In genomic region chr7:121023683-121024507, GRCh38 we compare ENCODE assay signal across 12 cellular contexts. TPM values are rescaled to one million over a fixed set of nuclear protein-coding genes. Genes with fewer than 3 reads are reported as not detected.
DNase-seq lines count a peak whose midpoint lies in the region; ATAC-seq, FAIRE-seq and TF ChIP-seq lines count a peak whose summit lies in the region.
"Had no signal": no experiment of that assay in that cellular context is flagged by ENCODE, and none has a peak within 500 bp of the region (broad histone marks: within the 10 kb centered on the region; RNA-seq: fewer than 3 reads in every experiment).

No MANE protein-coding gene starts in this region.

- H4K20me1 ChIP-seq in mammary epithelial cell (ENCODE audit: insufficient read depth, low read length) (no peaks in the 10 kb centered on the region), H1 (replicated peaks in 1 of 2; ENCODE audit: control insufficient read depth in 1 of 2, insufficient read depth in 2 of 2, low read length in 2 of 2) (no peaks in the 10 kb centered on the region)

- no peaks in the 10 kb centered on the region for H3K36me3 ChIP-seq in breast epithelium
- H3K36me3 ChIP-seq in mammary epithelial cell (ENCODE audit: insufficient read depth, low read length), result no peaks in the 10 kb centered on the region
- no peaks in the 10 kb centered on the region for H3K36me3 ChIP-seq in H1 (ENCODE audit: control insufficient read depth in 2 of 4, insufficient read depth in 4 of 4, low read length in 3 of 4)
- H3K36me3 ChIP-seq in muscle layer of duodenum (ENCODE audit: control insufficient read depth in 1 of 2, insufficient read depth in 2 of 2, low read length in 2 of 2), result no peaks in the 10 kb centered on the region
- H3K36me3 ChIP-seq in aorta (ENCODE audit: control insufficient read depth in 1 of 2, insufficient read depth in 2 of 2, low read length in 1 of 2), result no peaks in the 10 kb centered on the region
- H3K36me3 ChIP-seq: neutrophil had no signal

- H4K8ac ChIP-seq in H1 (ENCODE audit: extremely low read depth, insufficient read depth, low read length), result no peak overlapping the region

- no peak overlapping the region for H3K18ac ChIP-seq in H1 (ENCODE audit: extremely low read depth, low read length)

- H3K56ac ChIP-seq in H1 (replicated peaks; ENCODE audit: insufficient read length, low read depth, low read length), result no peak overlapping the region

- H3K23me2 ChIP-seq in H1 (ENCODE audit: low read depth, low read length), result no peaks in the 10 kb centered on the region

- in situ Hi-C loops in mammary epithelial cell (cut with MboI; ENCODE audit: low sequenced_read_pairs in 2 of 2), result no loop called here

- no peak overlapping the region for H4K5ac ChIP-seq in H1 (ENCODE audit: insufficient read length, low read depth, low read length)

- H3K4me1 ChIP-seq in breast epithelium (no peaks in the 10 kb centered on the region), mammary epithelial cell (ENCODE audit: insufficient read depth, low read length) (peaks cover 17% of the 10 kb centered on the region), H1 (replicated peaks in 1 of 4; ENCODE audit: control insufficient read depth in 3 of 4, insufficient read depth in 4 of 4, low read length in 3 of 4) (peaks cover 0 to 6% (median 0%) of the 10 kb centered on the region in 4 experiments; a peak in 2 of 7 replicates), muscle layer of duodenum (ENCODE audit: control insufficient read depth in 1 of 2, insufficient read depth in 2 of 2, low read length in 2 of 2) (peaks cover 4 to 25% of the 10 kb centered on the region in 2 donors), aorta (ENCODE audit: control insufficient read depth in 1 of 2, insufficient read depth in 2 of 2, low read length in 2 of 2) (peaks cover 0 to 16% of the 10 kb centered on the region in 2 donors)

- H2AFZ ChIP-seq in mammary epithelial cell (ENCODE audit: low read depth, low read length) (no peak overlapping the region), H1 (ENCODE audit: low read length) (0 out of 2 replicates have a peak overlapping the region, but pooled peaks have one; percentile 5)

- dilution Hi-C loops in mammary epithelial cell (cut with HindIII; ENCODE audit: low sequenced_read_pairs), result no loop called here

- H3K27ac Mint-ChIP-seq in activated T-cell treated with anti-CD3 and anti-CD28 coated beads, Interleukin-2, amount 50 U/mL, for 24 hours, result no peak overlapping the region

- no peak overlapping the region for H2BK20ac ChIP-seq in H1 (ENCODE audit: low read length)

- intact Hi-C loops in breast epithelium (cut with DNase I; ENCODE audit: low total_unique reads) (no loop called here), mammary epithelial cell (cut with micrococcal nuclease) (no loop called here), aorta (cut with DNase I) (no loop called here)

- H2BK5ac ChIP-seq in H1 (ENCODE audit: low read depth, low read length), result no peak overlapping the region

- no peak overlapping the region for H3K9ac ChIP-seq in mammary epithelial cell (ENCODE audit: insufficient read depth, low read length)
- H3K9ac ChIP-seq in H1 (replicated peaks in 1 of 4; ENCODE audit: extremely low read depth in 1 of 4, low read depth in 3 of 4, low read length in 3 of 4), result no peak overlapping the region

- TF ChIP-seq POLR2A in breast epithelium (IDR thresholded peaks at IDR 0.05) (no peak), H1 (IDR thresholded peaks at IDR 0.05; ENCODE audit: control extremely low read depth in 1 of 2, low read depth in 2 of 2, low read length in 2 of 2) (no peak)

- H3K27me3 Mint-ChIP-seq in activated T-cell treated with anti-CD3 and anti-CD28 coated beads, Interleukin-2, amount 50 U/mL, for 24 hours, result peaks cover 15% of the 10 kb centered on the region
- H3K27me3 Mint-ChIP-seq: brain had no signal

- no peak for TF ChIP-seq EP300 in H1 (IDR thresholded peaks at IDR 0.05; ENCODE audit: borderline replicate concordance in 1 of 2, low read depth in 2 of 2, low read length in 2 of 2)

- H3K23ac ChIP-seq in H1 (ENCODE audit: insufficient read length), result no peak overlapping the region

- no TSS peak for BruUV-seq in mammary epithelial cell (replicated peaks; lab: Mats Ljungman, UMichigan)

- H3K79me2 ChIP-seq in mammary epithelial cell (ENCODE audit: insufficient read depth, low read length) (no peaks in the 10 kb centered on the region), H1 (ENCODE audit: control insufficient read depth in 1 of 2, insufficient read depth in 2 of 2, low read length in 2 of 2) (no peaks in the 10 kb centered on the region)

- H3K9me3 Mint-ChIP-seq in activated T-cell treated with anti-CD3 and anti-CD28 coated beads, Interleukin-2, amount 50 U/mL, for 24 hours, result no peaks in the 10 kb centered on the region

- H3K27ac ChIP-seq in breast epithelium, result peak overlapping the region; percentile 53 to 73
- H3K27ac ChIP-seq in mammary epithelial cell (ENCODE audit: insufficient read depth, low read depth, low read length), result no peak overlapping the region
- no peak overlapping the region for H3K27ac ChIP-seq in H1 (ENCODE audit: low read depth, low read length)
- H3K27ac ChIP-seq in muscle layer of duodenum (ENCODE audit: low read length), result peak overlapping the region; percentile 56
- peak overlapping the region; percentile 36 to 84 for H3K27ac ChIP-seq in aorta (ENCODE audit: low read depth in 1 of 2, low read length in 2 of 2)
- H3K27ac ChIP-seq: neutrophil had no signal

- no peak overlapping the region for H2AK5ac ChIP-seq in H1 (ENCODE audit: low read depth, low read length)

- no peaks in the 10 kb centered on the region for H3K36me3 Mint-ChIP-seq in activated T-cell treated with anti-CD3 and anti-CD28 coated beads, Interleukin-2, amount 50 U/mL, for 24 hours (ENCODE audit: low read depth)
- H3K36me3 Mint-ChIP-seq: brain had no signal

- H3K9me3 ChIP-seq in breast epithelium (no peaks in the 10 kb centered on the region), mammary epithelial cell (replicated peaks; ENCODE audit: insufficient read depth, low read length) (no peaks in the 10 kb centered on the region), H1 (ENCODE audit: insufficient read depth in 2 of 2, low read depth in 1 of 2, low read length in 1 of 2) (no peaks in the 10 kb centered on the region), muscle layer of duodenum (ENCODE audit: control insufficient read depth in 1 of 2, low read length in 2 of 2) (no peaks in the 10 kb centered on the region), aorta (ENCODE audit: control insufficient read depth, low read length) (no peaks in the 10 kb centered on the region)
- H3K9me3 ChIP-seq: neutrophil had no signal

- no peak for TF ChIP-seq RAD21 in H1 (IDR thresholded peaks at IDR 0.05 in 1 of 2, conservative IDR thresholded peaks at IDR 0.05 in 1 of 2; ENCODE audit: low read depth in 2 of 2, low read length in 2 of 2)

- no peak overlapping the region for H3K14ac ChIP-seq in H1 (ENCODE audit: insufficient read length)

- FAIRE-seq in H1 (lab: Jason Lieb, UNC), result no peak

- no peak overlapping the region for H3K4me3 Mint-ChIP-seq in activated T-cell treated with anti-CD3 and anti-CD28 coated beads, Interleukin-2, amount 50 U/mL, for 24 hours

- no peak overlapping the region for H3K4ac ChIP-seq in H1 (replicated peaks; ENCODE audit: insufficient read length, low read depth, low read length)

- H3K79me1 ChIP-seq in H1 (ENCODE audit: low read depth, low read length), result no peaks in the 10 kb centered on the region

- no peak overlapping the region for H2BK15ac ChIP-seq in H1 (ENCODE audit: low read length)

- CTCF ChIA-PET in mammary epithelial cell (lab: Charles Lee; ENCODE audit: low non-redundant PET), result no interaction called here
- CTCF ChIA-PET in H1 (lab: Charles Lee; ENCODE audit: partially characterized antibody), result interaction anchor here (1.0 kb wide), 2 partner anchors 34 to 231 kb away, joined by 3 read pairs; no protein-coding TSS in a partner anchor

- no peaks in the 10 kb centered on the region for H3K4me1 Mint-ChIP-seq in activated T-cell treated with anti-CD3 and anti-CD28 coated beads, Interleukin-2, amount 50 U/mL, for 24 hours (ENCODE audit: low read depth)

- no peak overlapping the region for H2BK12ac ChIP-seq in H1 (ENCODE audit: low read depth, low read length)

- H3K4me2 ChIP-seq in mammary epithelial cell (ENCODE audit: insufficient read depth, low read depth, low read length) (no peak overlapping the region), H1 (ENCODE audit: insufficient read depth in 1 of 2, low read depth in 2 of 2, low read length in 2 of 2) (no peak overlapping the region)

- H2BK120ac ChIP-seq in H1 (replicated peaks; ENCODE audit: low read depth, low read length), result no peak overlapping the region

- TF ChIP-seq CTCF in breast epithelium (IDR thresholded peaks at IDR 0.05), result no peak
- TF ChIP-seq CTCF in mammary epithelial cell (conservative IDR thresholded peaks at IDR 0.05 in 1 of 2, IDR thresholded peaks at IDR 0.05 in 1 of 2; ENCODE audit: extremely low read depth in 1 of 2, insufficient read depth in 1 of 2, low read depth in 1 of 2, low read length in 2 of 2), result no peak
- no peak for TF ChIP-seq CTCF in H1 (IDR thresholded peaks at IDR 0.05; ENCODE audit: control extremely low read depth in 1 of 3, insufficient read depth in 1 of 3, low read depth in 1 of 3, low read length in 3 of 3)

- H4K91ac ChIP-seq in H1 (replicated peaks; ENCODE audit: insufficient read length, low read length), result no peak overlapping the region

- POLR2A ChIA-PET in H1 (lab: Charles Lee; ENCODE audit: partially characterized antibody), result no interaction called here

- WGBS in mammary epithelial cell (ENCODE audit: low coverage, missing lambda C conversion rate), result 94% methylated on average over 8 of the region's 8 CpGs
- WGBS in H1 (ENCODE audit: extremely low coverage in 1 of 2, insufficient coverage in 1 of 2, insufficient read length in 1 of 2, insufficient replicate concordance in 2 of 2, low coverage in 1 of 2, low lambda C conversion rate in 2 of 2, missing lambda C conversion rate in 1 of 2), 2 experiments, result 89% methylated on average over 8 of the region's 8 CpGs; no CpG with 5 or more reads in 1 of the 2 experiments
- 18 to 19% methylated on average over 8 of the region's 8 CpGs for WGBS in aorta, 2 donors

- H3K4me3 ChIP-seq in breast epithelium (peak overlapping the region in 1 of 3 donors; percentile 21), mammary epithelial cell (replicated peaks in 1 of 3; ENCODE audit: insufficient read depth in 1 of 3, low read depth in 2 of 3, low read length in 3 of 3) (no peak overlapping the region), H1 (ENCODE audit: extremely low read depth in 1 of 4, insufficient read depth in 2 of 4, low read depth in 3 of 4, low read length in 4 of 4) (no peak overlapping the region), muscle layer of duodenum (ENCODE audit: low read depth in 1 of 2, low read length in 2 of 2) (no peak overlapping the region), aorta (ENCODE audit: low read length in 2 of 2) (no peak overlapping the region)

- DNase-seq in breast epithelium (ENCODE audit: low spot score in 2 of 2), result no peak
- DNase-seq in mammary epithelial cell, result no peak
- no peak for DNase-seq in H1 (ENCODE audit: low read depth in 1 of 2, low spot score in 2 of 2)
- no peak for DNase-seq in aorta
- no peak for DNase-seq in midbrain (lab: John Stamatoyannopoulos, UW)
- DNase-seq in epidermal melanocyte (ENCODE audit: insufficient read length, low spot score), result no peak
- DNase-seq in activated T-cell treated with anti-CD3 and anti-CD28 coated beads, Interleukin-2, amount 50 U/mL, for 24 hours, result no peak
- DNase-seq: KBM-7, NCI-H226 had no signal

- no peak for ATAC-seq in aorta (ENCODE audit: low FRiP score)

- H3K27me3 ChIP-seq in breast epithelium (no peaks in the 10 kb centered on the region), mammary epithelial cell (ENCODE audit: insufficient read depth, low read length) (no peaks in the 10 kb centered on the region), H1 (replicated peaks in 1 of 4; ENCODE audit: control insufficient read depth in 3 of 4, extremely low read depth in 1 of 4, insufficient read depth in 3 of 4, low read length in 3 of 4) (no peaks in the 10 kb centered on the region), muscle layer of duodenum (ENCODE audit: low read depth, low read length) (no peaks in the 10 kb centered on the region), aorta (ENCODE audit: control insufficient read depth in 1 of 2, insufficient read depth in 2 of 2, low read length in 1 of 2) (no peaks in the 10 kb centered on the region)
- H3K27me3 ChIP-seq: neutrophil had no signal

RNA-seq across cellular contexts. Expression of gene CPED1, which starts 35.4 kb away (rescaled TPM):
- total RNA-seq in breast epithelium, result 10 to 100 TPM; 14.3 to 29.3 (median 15.4) TPM
- total RNA-seq in mammary epithelial cell, result 1 to 10 TPM; 1.7 to 2.0 TPM
- polyA plus RNA-seq in mammary epithelial cell, result 1.1 TPM
- polyA minus RNA-seq in mammary epithelial cell, result 1.1 TPM
- total RNA-seq in H1 (2021; fragmentation: NEBNext Ultra II Directional; extraction: Animal tissue kit (Norgen Biotek cat#: 25700)), result 0.25 and 0.39 TPM in 2 replicates
- 0.08 and 0.22 TPM in 2 replicates for polyA plus RNA-seq in H1 (2011; rRNA removed)
- 0.06 TPM for polyA plus RNA-seq in H1 (2011; cell fraction: cytosol; rRNA removed)
- polyA plus RNA-seq in H1 (2011; cell fraction: nucleus; rRNA removed), result 0.21 TPM
- 0.05 to 0.23 TPM (median 0.17 TPM) in 4 replicates for polyA plus RNA-seq in H1 (2012, experiment 1 of 2)
- polyA plus RNA-seq in H1 (2012, experiment 2 of 2), result not detected
- polyA plus RNA-seq in H1 (2013, experiment 1 of 2), result 0.22 TPM
- 0.18 TPM for polyA plus RNA-seq in H1 (2013, experiment 2 of 2)
- 0.51 and 1.0 TPM in 2 replicates for polyA minus RNA-seq in H1 (2011; rRNA and poly(A)+ RNA removed)
- not detected for polyA minus RNA-seq in H1 (2011; cell fraction: cytosol; rRNA and poly(A)+ RNA removed)
- polyA minus RNA-seq in H1 (2011; cell fraction: nucleus; rRNA and poly(A)+ RNA removed), result 1.1 TPM
- total RNA-seq in aorta, result 100 to 1,000 TPM; 119 to 201 TPM
- 10 to 100 TPM; 35.3 to 39.5 TPM for polyA plus RNA-seq in aorta

Comparison
In these comparisons a context has a peak if more than half of its experiments do, and no peak if none do; other contexts are left out.
1. H3K27ac ChIP-seq: peak in breast epithelium (2 of 2), muscle layer of duodenum (single experiment) and aorta (2 of 2); none in mammary epithelial cell (single experiment) and H1 (single experiment).
2. RNA of gene CPED1, which starts 35.4 kb away (total RNA-seq): 119 to 201 TPM in aorta and 14.3 to 29.3 TPM in breast epithelium; 1.7 to 2.0 TPM in mammary epithelial cell and 0.25 to 0.39 TPM in H1; every median in the first group is over 4 times any median in the second.